In genomic region chr18:62869327-62869726, GRCh38 we compare ENCODE assay signal across 10 cellular contexts.
A peak's percentile ranks its signal among the peaks of the same experiment; 100 is the strongest.
DNase-seq lines count a peak whose midpoint lies in the region; ATAC-seq lines count a peak whose summit lies in the region.
"Had no signal": no experiment of that assay in that cellular context is flagged by ENCODE, and none has a peak within 500 bp of the region (broad histone marks: within the 10 kb centered on the region; RNA-seq: fewer than 3 reads in every experiment).

No MANE protein-coding gene starts in this region.

- no peaks in the 10 kb centered on the region for H3K4me1 ChIP-seq in mesendoderm (ENCODE audit: control insufficient read depth, low read depth, low read length)

- H2AK5ac ChIP-seq in mesendoderm (ENCODE audit: low read length) = no peak overlapping the region

- DNase-seq in DMS53 (lab: John Stamatoyannopoulos, UW) (no peak), AG08396 (ENCODE audit: low spot score) (no peak), mesendoderm (no peak)
- no peak for DNase-seq in stimulated activated CD4-positive, alpha-beta T cell treated with anti-CD3 and anti-CD28 coated beads, Interleukin-4, amount 100 ng/mL, for 4 hours
- DNase-seq: DMS79 treated with DMSO at 0.1 percent for 48 hours, SHP77 treated with DMSO at 0.1 percent for 48 hours had no signal

- H3K79me1 ChIP-seq in mesendoderm (ENCODE audit: low read length) = no peaks in the 10 kb centered on the region

- no peak overlapping the region for H3K4me3 ChIP-seq in mesendoderm (ENCODE audit: low read length)

- H4K8ac ChIP-seq in mesendoderm (ENCODE audit: low read depth, low read length) = no peak overlapping the region

- H3K36me3 ChIP-seq in mesendoderm (ENCODE audit: control insufficient read depth, insufficient read depth, low read length) = no peaks in the 10 kb centered on the region

- no peak overlapping the region for H2BK5ac ChIP-seq in mesendoderm (ENCODE audit: low read length)

- H3K79me2 ChIP-seq in mesendoderm (ENCODE audit: control insufficient read depth, insufficient read depth, low read length) = no peaks in the 10 kb centered on the region

- no peak overlapping the region for H4K5ac ChIP-seq in mesendoderm (ENCODE audit: low read length)

- H3K9ac ChIP-seq in mesendoderm (ENCODE audit: low read length) = no peak overlapping the region

- no peak overlapping the region for H3K18ac ChIP-seq in mesendoderm (ENCODE audit: low read length)

- H3K27ac ChIP-seq in layer of hippocampus (ENCODE audit: low read depth, low read length) (peak overlapping the region; percentile 9), mesendoderm (ENCODE audit: low read depth, low read length) (no peak overlapping the region)

- no peak overlapping the region for H3K56ac ChIP-seq in mesendoderm (ENCODE audit: low read length)

- H3K23ac ChIP-seq in mesendoderm (ENCODE audit: low read length) = no peak overlapping the region

- H2BK15ac ChIP-seq in mesendoderm (replicated peaks; ENCODE audit: low read depth) = no peak overlapping the region

- peak; percentile 42 for ATAC-seq in GM18508 (IDR thresholded peaks at IDR 0.05; ENCODE audit: insufficient read depth, unreplicated experiment)
- ATAC-seq in GM21447 (IDR thresholded peaks at IDR 0.05; ENCODE audit: unreplicated experiment) = peak; percentile 45
- peak; percentile 35 for ATAC-seq in HG03442 (IDR thresholded peaks at IDR 0.05; ENCODE audit: unreplicated experiment)

- no peak overlapping the region for H3K4ac ChIP-seq in mesendoderm (ENCODE audit: low read depth, low read length)

- H3K27me3 ChIP-seq in layer of hippocampus (ENCODE audit: control insufficient read depth, insufficient read depth, low read length) (no peaks in the 10 kb centered on the region), mesendoderm (ENCODE audit: insufficient read depth, low read length, poor library complexity) (no peaks in the 10 kb centered on the region)

- H2BK120ac ChIP-seq in mesendoderm (ENCODE audit: low read depth, low read length) = no peak overlapping the region

- H3K4me2 ChIP-seq in mesendoderm (ENCODE audit: low read length) = no peak overlapping the region
